Comparison of ENCODE assay signal across 17 cellular contexts in genomic region chr4:139968831-139969230, GRCh38.
"Had no signal": no experiment of that assay in that cellular context is flagged by ENCODE, and none has a peak within 500 bp of the region (broad histone marks: within the 10 kb centered on the region; RNA-seq: fewer than 3 reads in every experiment).

No MANE protein-coding gene starts in this region.

- DNase-seq: activated CD4-positive, alpha-beta memory T cell treated with anti-CD3 and anti-CD28 coated beads for 36 hours; activated CD4-positive, alpha-beta T cell treated with anti-CD3 and anti-CD28 coated beads for 48 hours; activated naive CD4-positive, alpha-beta T cell treated with Interleukin-2 at 50 U/mL for 16 hours; activated T-cell treated with anti-CD3 and anti-CD28 coated beads, Interleukin-2, amount 50 U/mL, for 48 hours; colonic mucosa; esophagus squamous epithelium; heart left ventricle; naive B cell; small intestine; stimulated activated CD4-positive, alpha-beta T cell treated with anti-CD3 and anti-CD28 coated beads, Interleukin-2, amount 100 ng/mL, for 24 hours; stimulated activated naive B cell treated with anti-CD40 and anti-IgM and Interleukin-4, amounts not matched to agents 10 μg/mL and 1 μg/mL and 100 μg/mL, for 72 hours; T1000; testis had no signal

- H3K4me3 ChIP-seq: colonic mucosa, esophagus squamous epithelium, gastroesophageal sphincter, heart left ventricle, testis had no signal

- H3K27me3 Mint-ChIP-seq: naive B cell; stimulated activated naive B cell treated with anti-CD40 and anti-IgM and Interleukin-4, amounts not matched to agents 10 μg/mL and 1 μg/mL and 100 μg/mL, for 72 hours had no signal

- H3K27ac Mint-ChIP-seq: activated CD4-positive, alpha-beta memory T cell treated with anti-CD3 and anti-CD28 coated beads for 36 hours; stimulated activated naive B cell treated with anti-CD40 and anti-IgM and Interleukin-4, amounts not matched to agents 10 μg/mL and 1 μg/mL and 100 μg/mL, for 72 hours; T-helper 1 cell treated with Interleukin-12 subunit alpha and Interleukin-12 subunit beta and Interleukin-4 antibody, amounts not matched to agents 30 μg/mL and 1 μg/mL, for 36 hours had no signal

- H3K4me3 Mint-ChIP-seq: activated CD4-positive, alpha-beta memory T cell treated with anti-CD3 and anti-CD28 coated beads for 36 hours; naive B cell; neural crest cell; stimulated activated naive B cell treated with anti-CD40 and anti-IgM and Interleukin-4, amounts not matched to agents 10 μg/mL and 1 μg/mL and 100 μg/mL, for 72 hours; T-helper 1 cell treated with Interleukin-12 subunit alpha and Interleukin-12 subunit beta and Interleukin-4 antibody, amounts not matched to agents 30 μg/mL and 1 μg/mL, for 36 hours had no signal

- ATAC-seq: gastroesophageal sphincter; heart left ventricle; sciatic nerve; stimulated activated naive B cell treated with anti-CD40 and anti-IgM and Interleukin-4, amounts not matched to agents 10 μg/mL and 1 μg/mL and 100 μg/mL, for 72 hours had no signal

- H3K27ac ChIP-seq: colonic mucosa, testis had no signal

- H3K9me3 Mint-ChIP-seq: activated CD4-positive, alpha-beta memory T cell treated with anti-CD3 and anti-CD28 coated beads for 36 hours; naive B cell; neural crest cell; stimulated activated naive B cell treated with anti-CD40 and anti-IgM and Interleukin-4, amounts not matched to agents 10 μg/mL and 1 μg/mL and 100 μg/mL, for 72 hours; T-helper 1 cell treated with Interleukin-12 subunit alpha and Interleukin-12 subunit beta and Interleukin-4 antibody, amounts not matched to agents 30 μg/mL and 1 μg/mL, for 36 hours had no signal

- H3K36me3 ChIP-seq: colonic mucosa, esophagus squamous epithelium, gastroesophageal sphincter, heart left ventricle had no signal

- H3K27me3 ChIP-seq: colonic mucosa, esophagus squamous epithelium, gastroesophageal sphincter, heart left ventricle, testis had no signal

- H3K9me3 ChIP-seq: colonic mucosa, esophagus squamous epithelium, gastroesophageal sphincter, heart left ventricle, testis had no signal

- H3K36me3 Mint-ChIP-seq: activated CD4-positive, alpha-beta memory T cell treated with anti-CD3 and anti-CD28 coated beads for 36 hours; naive B cell; stimulated activated naive B cell treated with anti-CD40 and anti-IgM and Interleukin-4, amounts not matched to agents 10 μg/mL and 1 μg/mL and 100 μg/mL, for 72 hours had no signal

- H3K4me1 ChIP-seq: colonic mucosa, testis had no signal
